ENCODE assay signal across 14 cellular contexts in genomic region chr4:186200436-186201409, GRCh38. TPM values are rescaled to one million over a fixed set of nuclear protein-coding genes. Genes with fewer than 3 reads are reported as not detected.
DNase-seq lines count a peak whose midpoint lies in the region; ATAC-seq and TF ChIP-seq lines count a peak whose summit lies in the region.
"Had no signal": no experiment of that assay in that cellular context is flagged by ENCODE, and none has a peak within 500 bp of the region (broad histone marks: within the 10 kb centered on the region; RNA-seq: fewer than 3 reads in every experiment).

No MANE protein-coding gene starts in this region.

- H3K27ac Mint-ChIP-seq in activated naive CD4-positive, alpha-beta T cell treated with anti-CD3 and anti-CD28 coated beads for 36 hours, result peak overlapping the region; percentile 31
- H3K27ac Mint-ChIP-seq in activated naive CD4-positive, alpha-beta T cell treated with anti-CD3 and anti-CD28 coated beads, Interleukin-2, amount 50 U/mL, for 72 hours, result no peak overlapping the region
- H3K27ac Mint-ChIP-seq in CD14-positive monocyte, result peak overlapping the region in 1 of 7 donors; percentile 73
- peak overlapping the region in 1 of 2 donors; percentile 60 for H3K27ac Mint-ChIP-seq in effector memory CD8-positive, alpha-beta T cell

- no peak for DNase-seq in activated naive CD4-positive, alpha-beta T cell treated with anti-CD3 and anti-CD28 coated beads for 36 hours
- no peak for DNase-seq in activated naive CD4-positive, alpha-beta T cell treated with anti-CD3 and anti-CD28 coated beads, Interleukin-2, amount 50 U/mL, for 72 hours (ENCODE audit: low spot score in 2 of 2)
- DNase-seq in NCI-H1436 (lab: John Stamatoyannopoulos, UW) (peak; percentile 31), left ventricle myocardium superior (no peak), superior temporal gyrus (ENCODE audit: extremely low spot score) (peak; percentile 14), CD14-positive monocyte (ENCODE audit: low spot score) (no peak), sciatic nerve (ENCODE audit: low spot score) (no peak)
- no peak for DNase-seq in effector memory CD8-positive, alpha-beta T cell
- DNase-seq: GOT3, KBM-7, NCI-H774, PC-9 had no signal

- no peak for ATAC-seq in activated naive CD4-positive, alpha-beta T cell treated with anti-CD3 and anti-CD28 coated beads, Interleukin-2, amount 50 U/mL, for 72 hours
- ATAC-seq in left ventricle myocardium superior, result peak; percentile 58
- no peak for ATAC-seq in effector memory CD8-positive, alpha-beta T cell (replicated peaks)
- no peak for ATAC-seq in sciatic nerve

- H3K36me3 Mint-ChIP-seq in activated naive CD4-positive, alpha-beta T cell treated with anti-CD3 and anti-CD28 coated beads for 36 hours (ENCODE audit: low read depth), result peaks cover 12% of the 10 kb centered on the region
- H3K36me3 Mint-ChIP-seq in activated naive CD4-positive, alpha-beta T cell treated with anti-CD3 and anti-CD28 coated beads, Interleukin-2, amount 50 U/mL, for 72 hours, result peaks cover 9 to 14% of the 10 kb centered on the region in 2 donors
- H3K36me3 Mint-ChIP-seq in CD14-positive monocyte, result peaks cover 11 to 13% of the 10 kb centered on the region in 2 donors
- peaks cover 11% of the 10 kb centered on the region for H3K36me3 Mint-ChIP-seq in effector memory CD8-positive, alpha-beta T cell (ENCODE audit: insufficient read depth)

- CTCF ChIA-PET in activated naive CD4-positive, alpha-beta T cell treated with anti-CD3 and anti-CD28 coated beads for 36 hours (lab: Charles Lee), result interaction anchor here (0.6 to 5.1 kb wide), 4 partner anchors 9 to 133 kb away, joined by 3 to 44 read pairs (median 3); partner anchors contain the start of gene CYP4V2

- intact Hi-C loops in activated naive CD4-positive, alpha-beta T cell treated with anti-CD3 and anti-CD28 coated beads for 36 hours (cut with micrococcal nuclease), result loop anchor here (5.0 kb wide), 1 partner anchor 613 kb away; no protein-coding TSS in a partner anchor
- intact Hi-C loops in left ventricle myocardium superior (cut with micrococcal nuclease) (no loop called here), CD14-positive monocyte (cut with micrococcal nuclease) (no loop called here), sciatic nerve (cut with DNase I) (loop anchor here (2.0 kb wide), 1 partner anchor 46 kb away; no protein-coding TSS in a partner anchor)

- H3K27me3 Mint-ChIP-seq in activated naive CD4-positive, alpha-beta T cell treated with anti-CD3 and anti-CD28 coated beads for 36 hours (ENCODE audit: low read depth), result no peaks in the 10 kb centered on the region
- H3K27me3 Mint-ChIP-seq in CD14-positive monocyte (ENCODE audit: low read depth in 3 of 3), result no peaks in the 10 kb centered on the region
- no peaks in the 10 kb centered on the region for H3K27me3 Mint-ChIP-seq in effector memory CD8-positive, alpha-beta T cell

- TF ChIP-seq CTCF in CD14-positive monocyte (IDR thresholded peaks at IDR 0.05), result no peak

- H3K4me3 Mint-ChIP-seq in activated naive CD4-positive, alpha-beta T cell treated with anti-CD3 and anti-CD28 coated beads for 36 hours, result no peak overlapping the region
- no peak overlapping the region for H3K4me3 Mint-ChIP-seq in CD14-positive monocyte
- H3K4me3 Mint-ChIP-seq in effector memory CD8-positive, alpha-beta T cell, result no peak overlapping the region

- H3K4me1 Mint-ChIP-seq in activated naive CD4-positive, alpha-beta T cell treated with anti-CD3 and anti-CD28 coated beads for 36 hours (ENCODE audit: low read depth), result peaks cover 33% of the 10 kb centered on the region
- H3K4me1 Mint-ChIP-seq in CD14-positive monocyte, result peaks cover 6% of the 10 kb centered on the region
- H3K4me1 Mint-ChIP-seq in effector memory CD8-positive, alpha-beta T cell (ENCODE audit: low read depth in 2 of 2), result peaks cover 12 to 16% of the 10 kb centered on the region in 2 donors

- no peaks in the 10 kb centered on the region for H3K9me3 Mint-ChIP-seq in activated naive CD4-positive, alpha-beta T cell treated with anti-CD3 and anti-CD28 coated beads for 36 hours
- H3K9me3 Mint-ChIP-seq in activated naive CD4-positive, alpha-beta T cell treated with anti-CD3 and anti-CD28 coated beads, Interleukin-2, amount 50 U/mL, for 72 hours, result peaks cover 3 to 5% of the 10 kb centered on the region in 2 donors
- H3K9me3 Mint-ChIP-seq in CD14-positive monocyte, result peaks cover 0 to 6% (median 3%) of the 10 kb centered on the region in 7 donors
- no peaks in the 10 kb centered on the region for H3K9me3 Mint-ChIP-seq in effector memory CD8-positive, alpha-beta T cell

RNA-seq across cellular contexts. Expression of gene CYP4V2, which starts 9.4 kb away (rescaled TPM):
- 1 to 10 TPM; 3.3 TPM for total RNA-seq in activated naive CD4-positive, alpha-beta T cell treated with anti-CD3 and anti-CD28 coated beads for 36 hours
- 1 to 10 TPM in 1 of 2 donors, under 1 TPM in 1; 0.36 to 6.1 TPM for total RNA-seq in activated naive CD4-positive, alpha-beta T cell treated with anti-CD3 and anti-CD28 coated beads, Interleukin-2, amount 50 U/mL, for 72 hours
- total RNA-seq in left ventricle myocardium superior (28.3 TPM), sciatic nerve (42.0 TPM)
- polyA plus RNA-seq in CD14-positive monocyte, result 10 to 100 TPM in 1 of 2 donors, 1 to 10 TPM in 1; 6.3 to 10.5 TPM

RNA-seq across cellular contexts. Expression of gene KLKB1, which starts 26.6 kb away (rescaled TPM):
- not detected for total RNA-seq in activated naive CD4-positive, alpha-beta T cell treated with anti-CD3 and anti-CD28 coated beads for 36 hours
- under 1 TPM in 1 of 2 donors, not detected in 1; 0.45 TPM for total RNA-seq in activated naive CD4-positive, alpha-beta T cell treated with anti-CD3 and anti-CD28 coated beads, Interleukin-2, amount 50 U/mL, for 72 hours
- 1.1 TPM for total RNA-seq in left ventricle myocardium superior
- polyA plus RNA-seq in CD14-positive monocyte, result not detected
- total RNA-seq in sciatic nerve, result 1.1 TPM
- total RNA-seq: A172, PC-9, SK-MEL-5 had no signal

Comparison
In these comparisons a context has a peak if more than half of its experiments do, and no peak if none do; other contexts are left out.
1. DNase-seq: peak in NCI-H1436 (single experiment) and superior temporal gyrus (single experiment); none in activated naive CD4-positive, alpha-beta T cell treated with anti-CD3 and anti-CD28 coated beads for 36 hours (single experiment), activated naive CD4-positive, alpha-beta T cell treated with anti-CD3 and anti-CD28 coated beads, Interleukin-2, amount 50 U/mL, for 72 hours (0 of 2), left ventricle myocardium superior (single experiment), CD14-positive monocyte (single experiment), effector memory CD8-positive, alpha-beta T cell (0 of 3) and sciatic nerve (single experiment).
2. intact Hi-C loops: an anchor here in activated naive CD4-positive, alpha-beta T cell treated with anti-CD3 and anti-CD28 coated beads for 36 hours (5.0 kb wide) and sciatic nerve (2.0 kb wide); none called in left ventricle myocardium superior and CD14-positive monocyte.